9 cellular contexts compared by ENCODE assay signal in the genomic region with DNA sequence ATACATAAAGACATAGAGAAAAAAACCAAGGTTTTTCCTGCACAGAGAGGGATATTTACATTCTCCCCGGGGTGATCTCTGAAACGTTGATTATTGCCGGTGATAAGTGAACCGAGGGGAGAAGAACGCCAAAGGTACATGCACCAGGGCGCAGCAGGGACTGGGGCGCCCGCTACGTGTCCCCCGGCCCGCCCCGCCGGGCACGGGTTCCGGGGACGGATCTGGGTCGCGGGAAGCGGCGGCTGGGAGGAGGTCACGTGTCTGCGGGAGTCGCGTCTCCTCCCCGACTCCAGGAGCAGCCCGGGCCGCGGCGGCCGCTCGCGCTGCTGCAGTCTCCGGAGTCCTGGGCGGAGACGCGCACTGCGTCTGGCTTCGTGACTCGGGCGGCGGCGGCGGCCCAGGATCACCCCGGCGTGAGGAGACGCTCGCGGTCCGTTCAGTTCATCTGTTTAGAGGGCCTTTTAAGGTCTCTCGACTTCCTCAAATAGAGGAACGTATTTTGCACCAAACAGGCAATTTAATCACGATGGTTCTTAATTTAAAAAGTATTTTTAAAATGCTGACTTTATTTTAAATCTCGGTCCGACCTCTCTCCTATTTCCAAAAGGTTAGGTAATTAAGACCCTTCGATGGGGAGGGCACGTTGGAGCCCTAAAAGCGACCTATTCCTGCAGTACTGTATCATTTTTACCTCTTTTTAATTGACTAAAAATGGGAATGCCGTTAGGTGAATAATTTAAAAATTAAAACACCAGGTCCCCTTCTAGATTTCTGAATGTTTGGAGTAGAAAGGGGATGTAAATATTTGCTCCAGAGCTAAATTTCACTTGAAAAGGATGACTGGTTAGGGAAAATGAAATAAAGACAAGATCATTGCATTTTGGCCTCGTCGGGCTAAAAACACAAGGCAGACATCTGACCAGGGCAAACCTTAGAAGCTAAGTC. TPM values are rescaled to one million over a fixed set of nuclear protein-coding genes. Genes with fewer than 3 reads are reported as not detected.
DNase-seq lines count a peak whose midpoint lies in the region; ATAC-seq, FAIRE-seq and TF ChIP-seq lines count a peak whose summit lies in the region.
"Had no signal": no experiment of that assay in that cellular context is flagged by ENCODE, and none has a peak within 500 bp of the region (broad histone marks: within the 10 kb centered on the region; RNA-seq: fewer than 3 reads in every experiment).

No MANE protein-coding gene starts in this region.

- H3K4me2 ChIP-seq in PC-3 (ENCODE audit: low read length) (peak overlapping the region; percentile 92), astrocyte (ENCODE audit: low read length) (peak overlapping the region; percentile 95), parathyroid adenoma (ENCODE audit: low read length) (peak overlapping the region; percentile 97)

- no peak for TF ChIP-seq CTCF in CD4-positive, alpha-beta T cell (IDR thresholded peaks at IDR 0.05)
- TF ChIP-seq CTCF in PC-3 (conservative IDR thresholded peaks at IDR 0.05; ENCODE audit: low read depth, low read length): no peak
- no peak for TF ChIP-seq CTCF in astrocyte (IDR thresholded peaks at IDR 0.05; ENCODE audit: insufficient read depth, low read depth, low read length)
- TF ChIP-seq CTCF in parathyroid adenoma (IDR thresholded peaks at IDR 0.05): no peak

- H4K20me1 ChIP-seq in PC-3 (ENCODE audit: low read length) (no peaks in the 10 kb centered on the region), astrocyte (ENCODE audit: insufficient read depth, low read length) (no peaks in the 10 kb centered on the region)

- POLR2A ChIA-PET in CD4-positive, alpha-beta T cell (lab: Charles Lee): no interaction called here
- POLR2A ChIA-PET in PC-3 (lab: Charles Lee; ENCODE audit: unreplicated experiment): interaction anchor here (0.6 to 1.8 kb wide), 2 partner anchors 38 to 120 kb away, joined by 5 to 7 read pairs; no protein-coding TSS in a partner anchor

- H3K4me1 ChIP-seq in PC-3 (ENCODE audit: insufficient read depth, low read length): peaks cover 23% of the 10 kb centered on the region
- peaks cover 18% of the 10 kb centered on the region for H3K4me1 ChIP-seq in astrocyte (ENCODE audit: insufficient read depth, low read length)
- no peaks in the 10 kb centered on the region for H3K4me1 ChIP-seq in right cardiac atrium (ENCODE audit: control insufficient read depth, insufficient read depth, low read length)
- H3K4me1 ChIP-seq in parathyroid adenoma: peaks cover 4% of the 10 kb centered on the region

- no peaks in the 10 kb centered on the region for H3K9me3 ChIP-seq in CD4-positive, alpha-beta T cell (ENCODE audit: control insufficient read depth, low read length)
- H3K9me3 ChIP-seq in PC-3 (ENCODE audit: low read length) (no peaks in the 10 kb centered on the region), astrocyte (ENCODE audit: insufficient read depth, low read depth, low read length) (no peaks in the 10 kb centered on the region), right cardiac atrium (ENCODE audit: control insufficient read depth, low read length) (no peaks in the 10 kb centered on the region), parathyroid adenoma (ENCODE audit: control insufficient read depth, low read length) (no peaks in the 10 kb centered on the region)

- peaks cover 9% of the 10 kb centered on the region for H3F3A ChIP-seq in PC-3 (ENCODE audit: low read length, unreplicated experiment)

- H3K36me3 ChIP-seq in PC-3 (ENCODE audit: low read depth, low read length) (peaks cover 18% of the 10 kb centered on the region), astrocyte (ENCODE audit: insufficient read depth, low read length) (no peaks in the 10 kb centered on the region), parathyroid adenoma (ENCODE audit: control insufficient read depth, insufficient read depth, low read length) (no peaks in the 10 kb centered on the region)

- no peaks in the 10 kb centered on the region for H3K9me3 Mint-ChIP-seq in CD4-positive, alpha-beta T cell
- H3K9me3 Mint-ChIP-seq in astrocyte (ENCODE audit: unreplicated experiment): no peaks in the 10 kb centered on the region

- H3K4me3 Mint-ChIP-seq in CD4-positive, alpha-beta T cell: peak overlapping the region; percentile 79
- peak overlapping the region; percentile 91 for H3K4me3 Mint-ChIP-seq in astrocyte (ENCODE audit: unreplicated experiment)

- H2AFZ ChIP-seq in PC-3 (ENCODE audit: low read length) (peak overlapping the region; percentile 81), astrocyte (ENCODE audit: low read depth, low read length) (peak overlapping the region; percentile 89), parathyroid adenoma (peak overlapping the region; percentile 78)

- H3K4me1 Mint-ChIP-seq in CD4-positive, alpha-beta T cell (ENCODE audit: low read depth): peaks cover 34% of the 10 kb centered on the region
- peaks cover 8% of the 10 kb centered on the region for H3K4me1 Mint-ChIP-seq in astrocyte (ENCODE audit: low read depth, unreplicated experiment)

- H3K9ac ChIP-seq in PC-3 (ENCODE audit: low read length) (peak overlapping the region; percentile 79), astrocyte (ENCODE audit: low read length) (peak overlapping the region; percentile 94), parathyroid adenoma (no peak overlapping the region)

- H3K4me3 ChIP-seq in PC-3 (ENCODE audit: low read length) (peak overlapping the region; percentile 77), astrocyte (ENCODE audit: insufficient read depth, low read depth, low read length) (peak overlapping the region; percentile 69), right cardiac atrium (ENCODE audit: low read length) (peak overlapping the region; percentile 76), parathyroid adenoma (ENCODE audit: low read depth, low read length) (peak overlapping the region; percentile 73)

- CTCF ChIA-PET in CD4-positive, alpha-beta T cell (lab: Charles Lee): no interaction called here
- CTCF ChIA-PET in PC-3 (lab: Charles Lee): interaction anchor here (0.7 to 0.8 kb wide), 2 partner anchors 69 to 124 kb away, joined by 3 read pairs; a partner anchor contains a TSS

- peak in 1 of 10 experiments; percentile 4 for DNase-seq in CD4-positive, alpha-beta T cell
- DNase-seq in PC-3: peak; percentile 94
- DNase-seq in astrocyte (ENCODE audit: low read depth): peak; percentile 77
- DNase-seq in right cardiac atrium: peak; percentile 88 to 96 (median 96)
- DNase-seq in SKM-1 (lab: John Stamatoyannopoulos, UW; ENCODE audit: unreplicated experiment): no peak

- intact Hi-C loops in CD4-positive, alpha-beta T cell (cut with DNase I, micrococcal nuclease): loop anchor here in 1 of 2 experiments (10.0 kb wide), 1 partner anchor 1178 kb away; no protein-coding TSS in a partner anchor
- intact Hi-C loops in PC-3 (cut with micrococcal nuclease) (loop anchor here (1.0 to 2.0 kb wide), 6 partner anchors 12 to 148 kb away; no protein-coding TSS in a partner anchor), right cardiac atrium (cut with DNase I) (loop anchor here (10.0 kb wide), 3 partner anchors 68 to 158 kb away; a partner anchor contains a TSS)

- 6% methylated on average over 60 of the region's 60 CpGs for WGBS in right cardiac atrium

- H3K27me3 Mint-ChIP-seq in CD4-positive, alpha-beta T cell: peaks cover 86% of the 10 kb centered on the region
- H3K27me3 Mint-ChIP-seq in astrocyte (ENCODE audit: low read depth, unreplicated experiment): peaks cover 45% of the 10 kb centered on the region

- peaks cover 81% of the 10 kb centered on the region for H3K27me3 ChIP-seq in CD4-positive, alpha-beta T cell (ENCODE audit: control insufficient read depth, insufficient read depth, low read length)
- H3K27me3 ChIP-seq in PC-3 (ENCODE audit: low read length) (no peaks in the 10 kb centered on the region), astrocyte (ENCODE audit: insufficient read depth, low read length) (peaks cover 8% of the 10 kb centered on the region), right cardiac atrium (ENCODE audit: control insufficient read depth, insufficient read depth) (no peaks in the 10 kb centered on the region), parathyroid adenoma (ENCODE audit: control insufficient read depth, insufficient read depth, low read length) (no peaks in the 10 kb centered on the region)

- no peak for ATAC-seq in CD4-positive, alpha-beta T cell (ENCODE audit: poor library complexity)
- peak; percentile 42 for ATAC-seq in GM19043 (IDR thresholded peaks at IDR 0.05; ENCODE audit: low read depth, unreplicated experiment)
- peak; percentile 42 for ATAC-seq in HG03520 (IDR thresholded peaks at IDR 0.05; ENCODE audit: unreplicated experiment)
- ATAC-seq in PC-3: peak; percentile 56
- peak; percentile 90 to 91 for ATAC-seq in right cardiac atrium

- H3K36me3 Mint-ChIP-seq in CD4-positive, alpha-beta T cell (ENCODE audit: low read depth): no peaks in the 10 kb centered on the region
- H3K36me3 Mint-ChIP-seq in astrocyte (ENCODE audit: low read depth, unreplicated experiment): no peaks in the 10 kb centered on the region

- no peak for FAIRE-seq in astrocyte (lab: Jason Lieb, UNC)
- FAIRE-seq: TTC549 had no signal

- BruUV-seq in PC-3 (replicated peaks; lab: Mats Ljungman, UMichigan): no TSS peak

- H3K27ac ChIP-seq in CD4-positive, alpha-beta T cell (ENCODE audit: low read depth, low read length): no peak overlapping the region
- H3K27ac ChIP-seq in PC-3 (ENCODE audit: low read length): peak overlapping the region; percentile 89
- peak overlapping the region; percentile 84 for H3K27ac ChIP-seq in astrocyte (ENCODE audit: low read depth, low read length)
- H3K27ac ChIP-seq in right cardiac atrium (ENCODE audit: low read length): peak overlapping the region; percentile 75
- H3K27ac ChIP-seq in parathyroid adenoma: peak overlapping the region; percentile 8

- no peaks in the 10 kb centered on the region for H3K9me2 ChIP-seq in PC-3 (replicated peaks; ENCODE audit: low read length)

- no peak overlapping the region for H3K27ac Mint-ChIP-seq in CD4-positive, alpha-beta T cell
- peak overlapping the region; percentile 84 for H3K27ac Mint-ChIP-seq in astrocyte (ENCODE audit: unreplicated experiment)

- peaks cover 48% of the 10 kb centered on the region for H3K79me2 ChIP-seq in PC-3 (ENCODE audit: low read length)
- H3K79me2 ChIP-seq in astrocyte (ENCODE audit: insufficient read depth, low read length): peaks cover 25% of the 10 kb centered on the region
- H3K79me2 ChIP-seq in parathyroid adenoma: no peaks in the 10 kb centered on the region

RNA-seq across cellular contexts. Expression of a gene that starts 1.8 kb away (rescaled TPM):
- total RNA-seq in CD4-positive, alpha-beta T cell: not detected
- 77.6 and 81.0 TPM in 2 replicates for total RNA-seq in PC-3 (2014; rRNA removed)
- 2.9 and 4.3 TPM in 2 replicates for total RNA-seq in astrocyte
- total RNA-seq in right cardiac atrium: 10 to 100 TPM; 10.6 to 47.2 (median 31.2) TPM
- 9.1 TPM for polyA plus RNA-seq in right cardiac atrium
